11 cellular contexts compared by ENCODE assay signal in the genomic region with DNA sequence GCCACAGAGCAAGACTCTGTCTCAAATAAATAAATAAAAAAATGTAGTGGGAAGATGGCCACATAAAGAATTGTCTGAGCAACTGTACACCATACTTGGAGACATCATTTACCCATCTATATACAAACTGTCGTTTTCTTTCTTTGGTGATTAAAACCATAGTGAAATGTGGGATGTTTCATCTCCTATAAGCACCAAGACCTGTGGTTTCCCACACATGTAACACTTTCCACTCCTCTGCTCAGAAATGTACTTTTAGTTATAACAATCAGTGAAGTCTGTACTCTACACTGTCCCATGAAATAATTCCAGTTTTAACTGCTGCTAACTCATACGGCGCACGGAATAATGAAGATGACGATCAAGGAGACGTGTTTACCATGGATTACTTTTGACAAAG.
"Had no signal": no experiment of that assay in that cellular context is flagged by ENCODE, and none has a peak within 500 bp of the region (broad histone marks: within the 10 kb centered on the region; RNA-seq: fewer than 3 reads in every experiment).

No MANE protein-coding gene starts in this region.

- H3K9me3 Mint-ChIP-seq: activated naive CD8-positive, alpha-beta T cell treated with anti-CD3 and anti-CD28 coated beads, Interleukin-2, amount 10 ng/mL, durations not matched to agents 7 days and 5 days; memory B cell; stimulated activated memory B cell treated with anti-CD40 and anti-IgM and Interleukin-4, amounts not matched to agents 10 μg/mL and 1 μg/mL and 100 μg/mL, for 72 hours had no signal

- H3K4me3 ChIP-seq: colonic mucosa, esophagus squamous epithelium, gastroesophageal sphincter, testis, uterus had no signal

- H2AFZ ChIP-seq: parathyroid adenoma had no signal

- H3K27ac Mint-ChIP-seq: activated naive CD8-positive, alpha-beta T cell treated with anti-CD3 and anti-CD28 coated beads, Interleukin-2, amount 10 ng/mL, durations not matched to agents 7 days and 5 days; memory B cell; stimulated activated memory B cell treated with anti-CD40 and anti-IgM and Interleukin-4, amounts not matched to agents 10 μg/mL and 1 μg/mL and 100 μg/mL, for 72 hours had no signal

- H3K27me3 ChIP-seq: colonic mucosa, esophagus squamous epithelium, gastroesophageal sphincter, testis, uterus had no signal

- H3K9me3 ChIP-seq: colonic mucosa, esophagus squamous epithelium, gastroesophageal sphincter, testis, uterus had no signal

- H3K4me1 Mint-ChIP-seq: memory B cell had no signal

- H3K36me3 ChIP-seq: uterus had no signal

- DNase-seq: activated naive CD8-positive, alpha-beta T cell treated with anti-CD3 and anti-CD28 coated beads, Interleukin-2, amount 10 ng/mL, durations not matched to agents 7 days and 5 days; esophagus squamous epithelium; uterus had no signal

- H3K9ac ChIP-seq: parathyroid adenoma had no signal

- H3K4me1 ChIP-seq: colonic mucosa, esophagus squamous epithelium, parathyroid adenoma, testis, uterus had no signal

- H3K27me3 Mint-ChIP-seq: activated naive CD8-positive, alpha-beta T cell treated with anti-CD3 and anti-CD28 coated beads, Interleukin-2, amount 10 ng/mL, durations not matched to agents 7 days and 5 days; memory B cell; stimulated activated memory B cell treated with anti-CD40 and anti-IgM and Interleukin-4, amounts not matched to agents 10 μg/mL and 1 μg/mL and 100 μg/mL, for 72 hours had no signal

- FAIRE-seq: bronchial epithelial cell, small intestine had no signal

- H3K27ac ChIP-seq: colonic mucosa, esophagus squamous epithelium, gastroesophageal sphincter, parathyroid adenoma, testis, uterus had no signal

- H3K4me3 Mint-ChIP-seq: activated naive CD8-positive, alpha-beta T cell treated with anti-CD3 and anti-CD28 coated beads, Interleukin-2, amount 10 ng/mL, durations not matched to agents 7 days and 5 days; memory B cell; stimulated activated memory B cell treated with anti-CD40 and anti-IgM and Interleukin-4, amounts not matched to agents 10 μg/mL and 1 μg/mL and 100 μg/mL, for 72 hours had no signal

- H3K79me2 ChIP-seq: parathyroid adenoma had no signal

- ATAC-seq: gastroesophageal sphincter; stimulated activated memory B cell treated with anti-CD40 and anti-IgM and Interleukin-4, amounts not matched to agents 10 μg/mL and 1 μg/mL and 100 μg/mL, for 72 hours had no signal
